Comparison of ENCODE assay signal across 10 cellular contexts in genomic region chr14:92577321-92577742, GRCh38.
DNase-seq lines count a peak whose midpoint lies in the region; ATAC-seq and TF ChIP-seq lines count a peak whose summit lies in the region.
"Had no signal": no experiment of that assay in that cellular context is flagged by ENCODE, and none has a peak within 500 bp of the region (broad histone marks: within the 10 kb centered on the region; RNA-seq: fewer than 3 reads in every experiment).

No MANE protein-coding gene starts in this region.

- no peak overlapping the region for H3K27ac ChIP-seq in RWPE1
- no peak overlapping the region for H3K27ac ChIP-seq in WERI-Rb-1
- H3K27ac ChIP-seq: epithelial cell of prostate had no signal

- POLR2A ChIA-PET in GM10248 (lab: Yijun Ruan, JAX) = interaction anchor here (0.5 to 1.6 kb wide), 2 partner anchors 8 to 165 kb away, joined by 3 to 6 read pairs; no protein-coding TSS in a partner anchor
- POLR2A ChIA-PET in RWPE1 (lab: Yijun Ruan, JAX; ENCODE audit: low non-redundant PET) = no interaction called here

- DNase-seq in GM10248 (ENCODE audit: extremely low spot score) (peak; percentile 72), epidermal melanocyte (ENCODE audit: insufficient read length, low spot score) (no peak), RWPE1 (ENCODE audit: low spot score) (no peak), WERI-Rb-1 (no peak), NCI-H446 (lab: John Stamatoyannopoulos, UW) (no peak)
- DNase-seq in activated T-cell treated with anti-CD3 and anti-CD28 coated beads, Interleukin-2, amount 50 U/mL, for 72 hours = peak; percentile 36 to 42
- DNase-seq: KBM-7 had no signal

- H3K27me3 Mint-ChIP-seq in activated T-cell treated with anti-CD3 and anti-CD28 coated beads, Interleukin-2, amount 50 U/mL, for 72 hours (ENCODE audit: low read depth) = no peaks in the 10 kb centered on the region

- H3K27me3 ChIP-seq in WERI-Rb-1 (ENCODE audit: insufficient read depth, low read depth, severe bottlenecking) = no peaks in the 10 kb centered on the region

- TF ChIP-seq CTCF in GM10248 (IDR thresholded peaks at IDR 0.05; ENCODE audit: control extremely low read depth, extremely low read depth, low read depth, missing control alignments) (no peak), RWPE1 (conservative IDR thresholded peaks at IDR 0.05; ENCODE audit: low read depth) (no peak), WERI-Rb-1 (IDR thresholded peaks at IDR 0.05; ENCODE audit: low read depth, low read length) (no peak)

- no peaks in the 10 kb centered on the region for H3K36me3 ChIP-seq in WERI-Rb-1

- peaks cover 0 to 8% of the 10 kb centered on the region in 2 donors for H3K36me3 Mint-ChIP-seq in activated T-cell treated with anti-CD3 and anti-CD28 coated beads, Interleukin-2, amount 50 U/mL, for 72 hours (ENCODE audit: insufficient read depth in 2 of 2)

- CTCF ChIA-PET in GM10248 (lab: Yijun Ruan, JAX) (interaction anchor here (0.8 to 2.6 kb wide), 16 partner anchors 8 to 114 kb away, joined by 3 to 18 read pairs (median 3); no protein-coding TSS in a partner anchor), RWPE1 (lab: Yijun Ruan, JAX) (no interaction called here)

- H3K4me1 Mint-ChIP-seq in activated T-cell treated with anti-CD3 and anti-CD28 coated beads, Interleukin-2, amount 50 U/mL, for 72 hours (ENCODE audit: low read depth) = peaks cover 82% of the 10 kb centered on the region

- H3K4me3 ChIP-seq in WERI-Rb-1 (ENCODE audit: low read depth, low read length) = no peak overlapping the region

- H3K4me3 Mint-ChIP-seq in activated T-cell treated with anti-CD3 and anti-CD28 coated beads, Interleukin-2, amount 50 U/mL, for 72 hours = peak overlapping the region; percentile 49 to 75

- no peaks in the 10 kb centered on the region for H3K9me3 Mint-ChIP-seq in activated T-cell treated with anti-CD3 and anti-CD28 coated beads, Interleukin-2, amount 50 U/mL, for 72 hours

- ATAC-seq in GM19395 (IDR thresholded peaks at IDR 0.05; ENCODE audit: unreplicated experiment) (peak; percentile 91), HG03095 (IDR thresholded peaks at IDR 0.05; ENCODE audit: unreplicated experiment) (peak; percentile 73)
- ATAC-seq in activated T-cell treated with anti-CD3 and anti-CD28 coated beads, Interleukin-2, amount 50 U/mL, for 72 hours (replicated peaks in 1 of 2) = peak; percentile 81 to 84

- H3K27ac Mint-ChIP-seq in activated T-cell treated with anti-CD3 and anti-CD28 coated beads, Interleukin-2, amount 50 U/mL, for 72 hours = no peak overlapping the region

- H3K9me3 ChIP-seq in WERI-Rb-1 (ENCODE audit: severe bottlenecking) = no peaks in the 10 kb centered on the region

Comparison
In these comparisons a context has a peak if more than half of its experiments do, and no peak if none do; other contexts are left out.
1. DNase-seq: peak in GM10248 (single experiment) and activated T-cell treated with anti-CD3 and anti-CD28 coated beads, Interleukin-2, amount 50 U/mL, for 72 hours (2 of 2); none in epidermal melanocyte (single experiment), RWPE1 (single experiment), WERI-Rb-1 (single experiment) and NCI-H446 (0 of 2).
2. Peak in every context shown above with its lines, with median percentiles within 50 percentile points of each other: ATAC-seq.